1 cellular context compared by ENCODE assay signal in the genomic region with DNA sequence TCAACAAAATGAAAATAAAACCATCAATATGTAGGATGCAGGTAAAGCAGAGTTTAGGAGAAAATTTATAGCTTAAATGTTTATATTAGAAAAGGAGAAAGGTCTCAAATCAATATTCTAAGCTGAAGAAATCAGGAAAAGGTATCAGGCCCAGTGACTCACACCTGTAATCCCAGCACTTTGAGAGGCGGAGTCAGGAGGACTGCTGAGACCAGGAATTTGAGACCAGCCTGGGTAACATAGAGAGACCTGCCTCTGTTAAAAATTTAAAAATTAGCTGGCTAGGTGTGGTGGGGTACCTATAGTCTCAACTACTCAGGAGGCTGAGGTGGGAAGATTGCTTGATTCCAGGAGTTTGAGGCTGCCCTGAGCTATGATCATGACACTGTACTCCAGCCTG.
TF ChIP-seq lines count a peak whose summit lies in the region.

No MANE protein-coding gene starts in this region.

TF ChIP-seq in GM23338, 12 proteins besides CTCF, POLR2A, EP300 and RAD21:
- TF ChIP-seq STAT1 (IDR thresholded peaks at IDR 0.05; ENCODE audit: unreplicated experiment) = no peak
- no peak for TF ChIP-seq NANOG (IDR thresholded peaks at IDR 0.05; ENCODE audit: borderline replicate concordance)
- no peak for TF ChIP-seq ZNF114 (CRISPR knock-in tag; IDR thresholded peaks at IDR 0.05)
- no peak for TF ChIP-seq ZNF331 (CRISPR knock-in tag; IDR thresholded peaks at IDR 0.05; ENCODE audit: low read depth)
- TF ChIP-seq CREB1 (CRISPR knock-in tag; IDR thresholded peaks at IDR 0.05; ENCODE audit: low read depth) = no peak
- TF ChIP-seq EZH2phosphoT487 (IDR thresholded peaks at IDR 0.05; ENCODE audit: unreplicated experiment) = no peak
- no peak for TF ChIP-seq ETS1 (IDR thresholded peaks at IDR 0.05)
- no peak for TF ChIP-seq JUNB (IDR thresholded peaks at IDR 0.05; ENCODE audit: unreplicated experiment)
- no peak for TF ChIP-seq POLR2AphosphoS5 (IDR thresholded peaks at IDR 0.05; ENCODE audit: low read depth)
- TF ChIP-seq REST (IDR thresholded peaks at IDR 0.05; ENCODE audit: unreplicated experiment) = no peak
- TF ChIP-seq EZH2 (IDR thresholded peaks at IDR 0.05; ENCODE audit: low read depth, unreplicated experiment) = no peak
- no peak for TF ChIP-seq ZNF462 (CRISPR knock-in tag; IDR thresholded peaks at IDR 0.05)
